Comparison of ENCODE assay signal across 8 cellular contexts in genomic region chr20:5002077-5002413, GRCh38. TPM values are rescaled to one million over a fixed set of nuclear protein-coding genes. Genes with fewer than 3 reads are reported as not detected.
DNase-seq lines count a peak whose midpoint lies in the region; ATAC-seq and TF ChIP-seq lines count a peak whose summit lies in the region.

No MANE protein-coding gene starts in this region.

- intact Hi-C loops in esophagus squamous epithelium (cut with DNase I): no loop called here
- intact Hi-C loops in aorta (cut with DNase I): no loop called here

- no peaks in the 10 kb centered on the region for H3K36me3 Mint-ChIP-seq in progenitor cell of endocrine pancreas (ENCODE audit: insufficient read depth)

- ATAC-seq in RWPE2 (ENCODE audit: low read depth) (no peak), GM21390 (IDR thresholded peaks at IDR 0.05; ENCODE audit: unreplicated experiment) (no peak), aorta (ENCODE audit: low FRiP score) (no peak)

- peaks cover 14% of the 10 kb centered on the region for H3K4me1 Mint-ChIP-seq in progenitor cell of endocrine pancreas (ENCODE audit: low read depth)

- H3K9me3 ChIP-seq in RWPE2 (ENCODE audit: severe bottlenecking) (no peaks in the 10 kb centered on the region), esophagus squamous epithelium (no peaks in the 10 kb centered on the region), aorta (ENCODE audit: control insufficient read depth, low read length) (no peaks in the 10 kb centered on the region)

- H3K27ac Mint-ChIP-seq in progenitor cell of endocrine pancreas: peak overlapping the region; percentile 88

- H3K27me3 ChIP-seq in H7 (ENCODE audit: control insufficient read depth, insufficient read depth, low read length) (peaks cover 6% of the 10 kb centered on the region), RWPE2 (ENCODE audit: insufficient read depth, poor library complexity, severe bottlenecking) (no peaks in the 10 kb centered on the region), esophagus squamous epithelium (no peaks in the 10 kb centered on the region), aorta (ENCODE audit: control insufficient read depth in 1 of 2, insufficient read depth in 2 of 2, low read length in 1 of 2) (no peaks in the 10 kb centered on the region)

- H3K27ac ChIP-seq in RWPE2 (ENCODE audit: poor library complexity, severe bottlenecking): no peak overlapping the region
- H3K27ac ChIP-seq in esophagus squamous epithelium: peak overlapping the region in 1 of 4 donors; percentile 68
- no peak overlapping the region for H3K27ac ChIP-seq in aorta (ENCODE audit: low read depth in 1 of 2, low read length in 2 of 2)

- H3K4me1 ChIP-seq in RWPE2 (ENCODE audit: insufficient read depth, poor library complexity, severe bottlenecking): peaks cover 16% of the 10 kb centered on the region
- H3K4me1 ChIP-seq in esophagus squamous epithelium: peaks cover 10 to 25% (median 14%) of the 10 kb centered on the region in 3 donors
- peaks cover 0 to 2% of the 10 kb centered on the region in 2 donors for H3K4me1 ChIP-seq in aorta (ENCODE audit: control insufficient read depth in 1 of 2, insufficient read depth in 2 of 2, low read length in 2 of 2)

- no peaks in the 10 kb centered on the region for H3K9me3 Mint-ChIP-seq in progenitor cell of endocrine pancreas (ENCODE audit: low read depth)

- H3K4me3 Mint-ChIP-seq in progenitor cell of endocrine pancreas (ENCODE audit: low read depth): peak overlapping the region; percentile 93

- DNase-seq in H7 (peak; percentile 85), RWPE2 (ENCODE audit: low spot score) (no peak), esophagus squamous epithelium (lab: John Stamatoyannopoulos, UW) (no peak), progenitor cell of endocrine pancreas (ENCODE audit: low spot score, unreplicated experiment) (no peak), NCI-H1105 treated with DMSO at 0.1 percent for 48 hours (lab: John Stamatoyannopoulos, UW) (no peak), aorta (no peak)
- no peak for DNase-seq in central memory CD4-positive, alpha-beta T cell

- H3K4me3 ChIP-seq in H7 (ENCODE audit: insufficient read depth, low read depth, low read length) (peak overlapping the region; percentile 64), RWPE2 (ENCODE audit: severe bottlenecking) (peak overlapping the region; percentile 92), esophagus squamous epithelium (peak overlapping the region; percentile 70 to 87 (median 80)), aorta (ENCODE audit: low read length in 2 of 2) (peak overlapping the region in 1 of 2 donors; percentile 94)

- no peak for TF ChIP-seq CTCF in RWPE2 (IDR thresholded peaks at IDR 0.05; ENCODE audit: poor library complexity, severe bottlenecking)
- no peak for TF ChIP-seq CTCF in esophagus squamous epithelium (IDR thresholded peaks at IDR 0.05)
- TF ChIP-seq CTCF in progenitor cell of endocrine pancreas (IDR thresholded peaks at IDR 0.05; ENCODE audit: unreplicated experiment): no peak

- WGBS in esophagus squamous epithelium, 2 donors: 20 to 29% methylated on average over 3 to 5 of the region's 5 CpGs
- 12 to 19% methylated on average over 5 of the region's 5 CpGs for WGBS in aorta, 2 donors

- no peaks in the 10 kb centered on the region for H3K36me3 ChIP-seq in H7 (replicated peaks; ENCODE audit: control insufficient read depth, insufficient read depth, low read length)
- no peaks in the 10 kb centered on the region for H3K36me3 ChIP-seq in RWPE2 (ENCODE audit: low read depth)
- H3K36me3 ChIP-seq in esophagus squamous epithelium: no peaks in the 10 kb centered on the region
- no peaks in the 10 kb centered on the region for H3K36me3 ChIP-seq in aorta (ENCODE audit: control insufficient read depth in 1 of 2, insufficient read depth in 2 of 2, low read length in 1 of 2)

- no peak for TF ChIP-seq POLR2A in esophagus squamous epithelium (IDR thresholded peaks at IDR 0.05)

- peaks cover 19% of the 10 kb centered on the region for H3K27me3 Mint-ChIP-seq in progenitor cell of endocrine pancreas

RNA-seq across cellular contexts. Expression of gene SLC23A2, which starts 0.7 kb away (rescaled TPM):
- 5.9 TPM in 2 replicates for total RNA-seq in H7 (2014; rRNA removed; shearing (Covaris generic))
- total RNA-seq in esophagus squamous epithelium (10 to 100 TPM in 2 of 4 donors, 1 to 10 TPM in 2; 3.6 to 15.1 (median 11.1) TPM), progenitor cell of endocrine pancreas (23.4 and 23.6 TPM in 2 replicates), aorta (10 to 100 TPM; 26.0 to 38.2 TPM)
- 1 to 10 TPM; 3.5 to 9.8 TPM for polyA plus RNA-seq in aorta
